In genomic region chr3:37859908-37860199, GRCh38 we compare ENCODE assay signal across 1 cellular context.
A peak's percentile ranks its signal among the peaks of the same experiment; 100 is the strongest.
TF ChIP-seq lines count a peak whose summit lies in the region.

No MANE protein-coding gene starts in this region.

TF ChIP-seq in K562, 482 proteins besides CTCF, POLR2A, EP300 and RAD21:
- TF ChIP-seq, protein P1, sequence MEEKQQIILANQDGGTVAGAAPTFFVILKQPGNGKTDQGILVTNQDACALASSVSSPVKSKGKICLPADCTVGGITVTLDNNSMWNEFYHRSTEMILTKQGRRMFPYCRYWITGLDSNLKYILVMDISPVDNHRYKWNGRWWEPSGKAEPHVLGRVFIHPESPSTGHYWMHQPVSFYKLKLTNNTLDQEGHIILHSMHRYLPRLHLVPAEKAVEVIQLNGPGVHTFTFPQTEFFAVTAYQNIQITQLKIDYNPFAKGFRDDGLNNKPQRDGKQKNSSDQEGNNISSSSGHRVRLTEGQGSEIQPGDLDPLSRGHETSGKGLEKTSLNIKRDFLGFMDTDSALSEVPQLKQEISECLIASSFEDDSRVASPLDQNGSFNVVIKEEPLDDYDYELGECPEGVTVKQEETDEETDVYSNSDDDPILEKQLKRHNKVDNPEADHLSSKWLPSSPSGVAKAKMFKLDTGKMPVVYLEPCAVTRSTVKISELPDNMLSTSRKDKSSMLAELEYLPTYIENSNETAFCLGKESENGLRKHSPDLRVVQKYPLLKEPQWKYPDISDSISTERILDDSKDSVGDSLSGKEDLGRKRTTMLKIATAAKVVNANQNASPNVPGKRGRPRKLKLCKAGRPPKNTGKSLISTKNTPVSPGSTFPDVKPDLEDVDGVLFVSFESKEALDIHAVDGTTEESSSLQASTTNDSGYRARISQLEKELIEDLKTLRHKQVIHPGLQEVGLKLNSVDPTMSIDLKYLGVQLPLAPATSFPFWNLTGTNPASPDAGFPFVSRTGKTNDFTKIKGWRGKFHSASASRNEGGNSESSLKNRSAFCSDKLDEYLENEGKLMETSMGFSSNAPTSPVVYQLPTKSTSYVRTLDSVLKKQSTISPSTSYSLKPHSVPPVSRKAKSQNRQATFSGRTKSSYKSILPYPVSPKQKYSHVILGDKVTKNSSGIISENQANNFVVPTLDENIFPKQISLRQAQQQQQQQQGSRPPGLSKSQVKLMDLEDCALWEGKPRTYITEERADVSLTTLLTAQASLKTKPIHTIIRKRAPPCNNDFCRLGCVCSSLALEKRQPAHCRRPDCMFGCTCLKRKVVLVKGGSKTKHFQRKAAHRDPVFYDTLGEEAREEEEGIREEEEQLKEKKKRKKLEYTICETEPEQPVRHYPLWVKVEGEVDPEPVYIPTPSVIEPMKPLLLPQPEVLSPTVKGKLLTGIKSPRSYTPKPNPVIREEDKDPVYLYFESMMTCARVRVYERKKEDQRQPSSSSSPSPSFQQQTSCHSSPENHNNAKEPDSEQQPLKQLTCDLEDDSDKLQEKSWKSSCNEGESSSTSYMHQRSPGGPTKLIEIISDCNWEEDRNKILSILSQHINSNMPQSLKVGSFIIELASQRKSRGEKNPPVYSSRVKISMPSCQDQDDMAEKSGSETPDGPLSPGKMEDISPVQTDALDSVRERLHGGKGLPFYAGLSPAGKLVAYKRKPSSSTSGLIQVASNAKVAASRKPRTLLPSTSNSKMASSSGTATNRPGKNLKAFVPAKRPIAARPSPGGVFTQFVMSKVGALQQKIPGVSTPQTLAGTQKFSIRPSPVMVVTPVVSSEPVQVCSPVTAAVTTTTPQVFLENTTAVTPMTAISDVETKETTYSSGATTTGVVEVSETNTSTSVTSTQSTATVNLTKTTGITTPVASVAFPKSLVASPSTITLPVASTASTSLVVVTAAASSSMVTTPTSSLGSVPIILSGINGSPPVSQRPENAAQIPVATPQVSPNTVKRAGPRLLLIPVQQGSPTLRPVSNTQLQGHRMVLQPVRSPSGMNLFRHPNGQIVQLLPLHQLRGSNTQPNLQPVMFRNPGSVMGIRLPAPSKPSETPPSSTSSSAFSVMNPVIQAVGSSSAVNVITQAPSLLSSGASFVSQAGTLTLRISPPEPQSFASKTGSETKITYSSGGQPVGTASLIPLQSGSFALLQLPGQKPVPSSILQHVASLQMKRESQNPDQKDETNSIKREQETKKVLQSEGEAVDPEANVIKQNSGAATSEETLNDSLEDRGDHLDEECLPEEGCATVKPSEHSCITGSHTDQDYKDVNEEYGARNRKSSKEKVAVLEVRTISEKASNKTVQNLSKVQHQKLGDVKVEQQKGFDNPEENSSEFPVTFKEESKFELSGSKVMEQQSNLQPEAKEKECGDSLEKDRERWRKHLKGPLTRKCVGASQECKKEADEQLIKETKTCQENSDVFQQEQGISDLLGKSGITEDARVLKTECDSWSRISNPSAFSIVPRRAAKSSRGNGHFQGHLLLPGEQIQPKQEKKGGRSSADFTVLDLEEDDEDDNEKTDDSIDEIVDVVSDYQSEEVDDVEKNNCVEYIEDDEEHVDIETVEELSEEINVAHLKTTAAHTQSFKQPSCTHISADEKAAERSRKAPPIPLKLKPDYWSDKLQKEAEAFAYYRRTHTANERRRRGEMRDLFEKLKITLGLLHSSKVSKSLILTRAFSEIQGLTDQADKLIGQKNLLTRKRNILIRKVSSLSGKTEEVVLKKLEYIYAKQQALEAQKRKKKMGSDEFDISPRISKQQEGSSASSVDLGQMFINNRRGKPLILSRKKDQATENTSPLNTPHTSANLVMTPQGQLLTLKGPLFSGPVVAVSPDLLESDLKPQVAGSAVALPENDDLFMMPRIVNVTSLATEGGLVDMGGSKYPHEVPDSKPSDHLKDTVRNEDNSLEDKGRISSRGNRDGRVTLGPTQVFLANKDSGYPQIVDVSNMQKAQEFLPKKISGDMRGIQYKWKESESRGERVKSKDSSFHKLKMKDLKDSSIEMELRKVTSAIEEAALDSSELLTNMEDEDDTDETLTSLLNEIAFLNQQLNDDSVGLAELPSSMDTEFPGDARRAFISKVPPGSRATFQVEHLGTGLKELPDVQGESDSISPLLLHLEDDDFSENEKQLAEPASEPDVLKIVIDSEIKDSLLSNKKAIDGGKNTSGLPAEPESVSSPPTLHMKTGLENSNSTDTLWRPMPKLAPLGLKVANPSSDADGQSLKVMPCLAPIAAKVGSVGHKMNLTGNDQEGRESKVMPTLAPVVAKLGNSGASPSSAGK (IDR thresholded peaks at IDR 0.05), result no peak
- TF ChIP-seq PHB (CRISPR knock-in tag; IDR thresholded peaks at IDR 0.05) (0 out of 2 replicates have a peak, but pooled peaks have one; percentile 53), EGR1 (conservative IDR thresholded peaks at IDR 0.05) (peak; percentile 22; the same call in 1 of the 2 replicates), MYC (IDR thresholded peaks at IDR 0.05; ENCODE audit: low read depth, low read length) (0 out of 2 replicates have a peak, but pooled peaks have one; percentile 2), MYC (CRISPR knock-in tag; IDR thresholded peaks at IDR 0.05; ENCODE audit: borderline replicate concordance, low read depth) (no peak)
